In genomic region chr4:94508841-94509240, GRCh38 we compare ENCODE assay signal across 23 cellular contexts. TPM values are rescaled to one million over a fixed set of nuclear protein-coding genes. Genes with fewer than 3 reads are reported as not detected.
A peak's percentile ranks its signal among the peaks of the same experiment; 100 is the strongest.
DNase-seq lines count a peak whose midpoint lies in the region; ATAC-seq, FAIRE-seq and TF ChIP-seq lines count a peak whose summit lies in the region.
"Had no signal": no experiment of that assay in that cellular context is flagged by ENCODE, and none has a peak within 500 bp of the region (broad histone marks: within the 10 kb centered on the region; RNA-seq: fewer than 3 reads in every experiment).

No MANE protein-coding gene starts in this region.

- H4K20me1 ChIP-seq in osteoblast (ENCODE audit: insufficient read depth, low read length) (peaks cover 13% of the 10 kb centered on the region), SK-N-SH (ENCODE audit: insufficient read depth) (no peaks in the 10 kb centered on the region)

- POLR2A ChIA-PET in A549 (lab: Yijun Ruan, JAX) (no interaction called here), SK-N-SH (lab: Yijun Ruan, JAX) (no interaction called here)

- TF ChIP-seq RAD21 in A549 (conservative IDR thresholded peaks at IDR 0.05 in 1 of 2, IDR thresholded peaks at IDR 0.05 in 1 of 2) (no peak), SK-N-SH (IDR thresholded peaks at IDR 0.05; ENCODE audit: low read length) (no peak)

- H3K9me3 ChIP-seq in A549 (no peaks in the 10 kb centered on the region), esophagus muscularis mucosa (no peaks in the 10 kb centered on the region), osteoblast (ENCODE audit: low read depth, low read length) (no peaks in the 10 kb centered on the region), SK-N-SH (no peaks in the 10 kb centered on the region)

- no peaks in the 10 kb centered on the region for H3K27me3 ChIP-seq in esophagus muscularis mucosa
- no peaks in the 10 kb centered on the region for H3K27me3 ChIP-seq in osteoblast (ENCODE audit: insufficient read depth, low read length)
- no peaks in the 10 kb centered on the region for H3K27me3 ChIP-seq in SK-N-SH (ENCODE audit: insufficient read depth)
- H3K27me3 ChIP-seq: neural progenitor cell had no signal

- CTCF ChIA-PET in A549 (lab: Yijun Ruan, JAX), result no interaction called here
- CTCF ChIA-PET in SK-N-SH (lab: Yijun Ruan, JAX), result interaction anchor here (1.2 to 1.3 kb wide), 2 partner anchors 10 to 102 kb away, joined by 4 read pairs; no protein-coding TSS in a partner anchor
- CTCF ChIA-PET in activated naive CD4-positive, alpha-beta T cell treated with anti-CD3 and anti-CD28 coated beads for 36 hours (lab: Charles Lee), result no interaction called here

- no peaks in the 10 kb centered on the region for H3K9me2 ChIP-seq in SK-N-SH

- H3K27ac ChIP-seq in A549 (peak overlapping the region; percentile 75 to 84; a peak in 5 of 6 replicates), esophagus muscularis mucosa (replicated peaks in 1 of 4) (peak overlapping the region; percentile 45 to 56 (median 52)), osteoblast (ENCODE audit: low read depth, low read length) (peak overlapping the region; percentile 83), SK-N-SH (ENCODE audit: low read depth in 2 of 2, low read length in 1 of 2) (no peak overlapping the region)
- H3K27ac ChIP-seq: neural progenitor cell, VCaP had no signal

- H3K36me3 Mint-ChIP-seq in HFFc6 (ENCODE audit: low read depth), result peaks cover 50% of the 10 kb centered on the region
- peaks cover 7% of the 10 kb centered on the region for H3K36me3 Mint-ChIP-seq in activated naive CD4-positive, alpha-beta T cell treated with anti-CD3 and anti-CD28 coated beads for 36 hours (ENCODE audit: low read depth)

- no peak overlapping the region for H3K9ac ChIP-seq in SK-N-SH
- H3K9ac ChIP-seq: neural progenitor cell had no signal

- TF ChIP-seq CTCF in A549 (IDR thresholded peaks at IDR 0.05) (no peak), HFFc6 (IDR thresholded peaks at IDR 0.05) (no peak), esophagus muscularis mucosa (IDR thresholded peaks at IDR 0.05) (no peak), osteoblast (IDR thresholded peaks at IDR 0.05; ENCODE audit: extremely low read depth, low read depth, low read length) (no peak), SK-N-SH (IDR thresholded peaks at IDR 0.05) (no peak)

- ATAC-seq in A549, result no peak
- ATAC-seq in stimulated activated naive CD8-positive, alpha-beta T cell treated with anti-CD3 and anti-CD28 coated beads, Interleukin-15, Interleukin-2, amounts not matched to agents 100 U/mL and 50 U/mL, for 24 hours, result no peak

- peaks cover 55% of the 10 kb centered on the region for H3K4me1 ChIP-seq in A549
- peaks cover 43 to 68% (median 62%) of the 10 kb centered on the region in 4 donors for H3K4me1 ChIP-seq in esophagus muscularis mucosa
- peaks cover 31% of the 10 kb centered on the region for H3K4me1 ChIP-seq in osteoblast (ENCODE audit: insufficient read depth, low read length)
- peaks cover 2 to 7% of the 10 kb centered on the region in 2 experiments; a peak in 2 of 4 replicates for H3K4me1 ChIP-seq in SK-N-SH (ENCODE audit: control insufficient read depth in 1 of 2, insufficient read depth in 2 of 2, low read depth in 1 of 2, low read length in 1 of 2)
- H3K4me1 ChIP-seq: neural progenitor cell had no signal

- intact Hi-C loops in esophagus muscularis mucosa (cut with DNase I), result no loop called here
- intact Hi-C loops in activated naive CD4-positive, alpha-beta T cell treated with anti-CD3 and anti-CD28 coated beads for 36 hours (cut with micrococcal nuclease), result no loop called here

- H3K79me2 ChIP-seq in osteoblast (ENCODE audit: insufficient read depth, low read length), result peaks cover 96% of the 10 kb centered on the region
- peaks cover 93% of the 10 kb centered on the region for H3K79me2 ChIP-seq in SK-N-SH (ENCODE audit: insufficient read depth)

- 17% methylated on average over 1 of the region's 1 CpG for WGBS in A549 (ENCODE audit: missing lambda C conversion rate)
- 33% methylated on average over 1 of the region's 1 CpG for WGBS in esophagus muscularis mucosa
- 97% methylated on average over 1 of the region's 1 CpG for WGBS in SK-N-SH (ENCODE audit: low lambda C conversion rate)

- peak overlapping the region; percentile 91 for H3K27ac Mint-ChIP-seq in HFFc6
- H3K27ac Mint-ChIP-seq in activated naive CD4-positive, alpha-beta T cell treated with anti-CD3 and anti-CD28 coated beads for 36 hours, result no peak overlapping the region
- H3K27ac Mint-ChIP-seq: activated CD4-positive, alpha-beta T cell treated with anti-CD3 and anti-CD28 coated beads, Interleukin-2, amount 10 ng/mL, durations not matched to agents 7 days and 5 days; activated naive CD4-positive, alpha-beta T cell treated with anti-CD3 and anti-CD28 coated beads, Interleukin-2, amount 50 U/mL, for 24 hours; activated T-helper 1 cell treated with anti-CD3 and anti-CD28 coated beads, Interleukin-12 subunit alpha, Interleukin-12 subunit beta, Interleukin-2, Interleukin-4 antibody, amounts not matched to agents 30 ng/mL and 10 ng/mL and 1 ng/mL, durations not matched to agents 14 hours and 24 hours and 36 hours; neural progenitor cell had no signal

- H3K36me3 ChIP-seq in esophagus muscularis mucosa, result peaks cover 0 to 6% (median 0%) of the 10 kb centered on the region in 4 donors
- peaks cover 8% of the 10 kb centered on the region for H3K36me3 ChIP-seq in osteoblast (ENCODE audit: insufficient read depth, low read length)
- peaks cover 0 to 23% of the 10 kb centered on the region in 2 experiments for H3K36me3 ChIP-seq in SK-N-SH (replicated peaks in 1 of 2; ENCODE audit: control insufficient read depth in 1 of 2, insufficient read depth in 2 of 2, low read length in 1 of 2)
- H3K36me3 ChIP-seq: neural progenitor cell had no signal

- no peak for FAIRE-seq in A549 (lab: Jason Lieb, UNC)
- FAIRE-seq: astrocyte, H1, urothelium cell line had no signal

- H2AFZ ChIP-seq in osteoblast (ENCODE audit: low read length) (no peak overlapping the region), SK-N-SH (ENCODE audit: low read depth) (no peak overlapping the region)
- H2AFZ ChIP-seq: neural progenitor cell had no signal

- no peak for DNase-seq in A549 (ENCODE audit: low read depth in 1 of 2, low spot score in 1 of 2)
- DNase-seq in HFFc6, result no peak
- DNase-seq in esophagus muscularis mucosa (ENCODE audit: extremely low spot score), result no peak
- DNase-seq in osteoblast (ENCODE audit: insufficient read length, low spot score, missing footprints), result no peak
- no peak for DNase-seq in SK-N-SH
- no peak for DNase-seq in stimulated activated naive CD8-positive, alpha-beta T cell treated with anti-CD3 and anti-CD28 coated beads, Interleukin-15, Interleukin-2, amounts not matched to agents 100 U/mL and 50 U/mL, for 24 hours
- DNase-seq in activated naive CD4-positive, alpha-beta T cell treated with anti-CD3 and anti-CD28 coated beads for 36 hours, result no peak
- DNase-seq in NAMALWA (ENCODE audit: low spot score), result no peak
- DNase-seq: activated CD4-positive, alpha-beta T cell treated with anti-CD3 and anti-CD28 coated beads, Interleukin-2, amount 10 ng/mL, durations not matched to agents 7 days and 5 days; DMS79; effector CD8-positive, alpha-beta T cell; NCI-H1092; NCI-H1930; NCI-H345; NCI-H748 treated with DMSO at 0.1 percent for 48 hours had no signal

- H3K4me3 Mint-ChIP-seq in HFFc6, result peak overlapping the region; percentile 7
- no peak overlapping the region for H3K4me3 Mint-ChIP-seq in activated naive CD4-positive, alpha-beta T cell treated with anti-CD3 and anti-CD28 coated beads for 36 hours
- H3K4me3 Mint-ChIP-seq: activated CD4-positive, alpha-beta T cell treated with anti-CD3 and anti-CD28 coated beads, Interleukin-2, amount 10 ng/mL, durations not matched to agents 7 days and 5 days; activated naive CD4-positive, alpha-beta T cell treated with anti-CD3 and anti-CD28 coated beads, Interleukin-2, amount 50 U/mL, for 24 hours; activated T-helper 1 cell treated with anti-CD3 and anti-CD28 coated beads, Interleukin-12 subunit alpha, Interleukin-12 subunit beta, Interleukin-2, Interleukin-4 antibody, amounts not matched to agents 30 ng/mL and 10 ng/mL and 1 ng/mL, durations not matched to agents 14 hours and 24 hours and 36 hours; neural progenitor cell had no signal

- H3K4me1 Mint-ChIP-seq in HFFc6 (ENCODE audit: low read depth), result peaks cover 71% of the 10 kb centered on the region
- H3K4me1 Mint-ChIP-seq in activated naive CD4-positive, alpha-beta T cell treated with anti-CD3 and anti-CD28 coated beads for 36 hours (ENCODE audit: low read depth), result peaks cover 13% of the 10 kb centered on the region
- H3K4me1 Mint-ChIP-seq: neural progenitor cell had no signal

- H3K9me3 Mint-ChIP-seq in HFFc6, result peaks cover 10% of the 10 kb centered on the region; the same call in 1 of the 2 replicates
- peaks cover 1% of the 10 kb centered on the region for H3K9me3 Mint-ChIP-seq in activated naive CD4-positive, alpha-beta T cell treated with anti-CD3 and anti-CD28 coated beads for 36 hours
- H3K9me3 Mint-ChIP-seq: activated CD4-positive, alpha-beta T cell treated with anti-CD3 and anti-CD28 coated beads, Interleukin-2, amount 10 ng/mL, durations not matched to agents 7 days and 5 days had no signal

- no peak overlapping the region for H3K4me3 ChIP-seq in A549
- H3K4me3 ChIP-seq in esophagus muscularis mucosa, result no peak overlapping the region
- H3K4me3 ChIP-seq in osteoblast (ENCODE audit: insufficient read depth, low read length), result no peak overlapping the region
- no peak overlapping the region for H3K4me3 ChIP-seq in SK-N-SH (ENCODE audit: low read depth in 2 of 2, low read length in 1 of 2)
- H3K4me3 ChIP-seq: neural progenitor cell had no signal

- TF ChIP-seq EP300 in A549 (IDR thresholded peaks at IDR 0.05) (no peak), esophagus muscularis mucosa (IDR thresholded peaks at IDR 0.05) (no peak), SK-N-SH (IDR thresholded peaks at IDR 0.05; ENCODE audit: borderline replicate concordance in 1 of 2, low read depth in 1 of 2, low read length in 1 of 2) (no peak)

- no peaks in the 10 kb centered on the region for H3K27me3 Mint-ChIP-seq in HFFc6 (ENCODE audit: insufficient read depth)
- H3K27me3 Mint-ChIP-seq in activated naive CD4-positive, alpha-beta T cell treated with anti-CD3 and anti-CD28 coated beads for 36 hours (ENCODE audit: low read depth), result no peaks in the 10 kb centered on the region
- H3K27me3 Mint-ChIP-seq: activated CD4-positive, alpha-beta T cell treated with anti-CD3 and anti-CD28 coated beads, Interleukin-2, amount 10 ng/mL, durations not matched to agents 7 days and 5 days; activated naive CD4-positive, alpha-beta T cell treated with anti-CD3 and anti-CD28 coated beads, Interleukin-2, amount 50 U/mL, for 24 hours; progenitor cell of endocrine pancreas had no signal

- H3K4me2 ChIP-seq in A549 (peak overlapping the region; percentile 74), osteoblast (ENCODE audit: insufficient read depth, low read length) (no peak overlapping the region), SK-N-SH (no peak overlapping the region)
- H3K4me2 ChIP-seq: neural progenitor cell had no signal

- TF ChIP-seq POLR2A in A549 (IDR thresholded peaks at IDR 0.05; ENCODE audit: low read length), result no peak
- TF ChIP-seq POLR2A in esophagus muscularis mucosa (IDR thresholded peaks at IDR 0.05; ENCODE audit: low read depth), result no peak

- peaks cover 5% of the 10 kb centered on the region for H3F3A ChIP-seq in SK-N-SH (replicated peaks; ENCODE audit: insufficient read depth)

RNA-seq across cellular contexts. Expression of gene PDLIM5, which starts 57.1 kb away (rescaled TPM):
- 199 and 242 TPM in 2 replicates for polyA plus RNA-seq in A549 (2011; rRNA removed)
- polyA plus RNA-seq in A549 (2012; cell fraction: cytosol; rRNA removed), result 49.8 and 61.2 TPM in 2 replicates
- 46.5 and 53.3 TPM in 2 replicates for polyA plus RNA-seq in A549 (2012; cell fraction: nucleus; rRNA removed)
- 43.9 to 54.2 TPM (median 48.2 TPM) in 3 replicates for polyA plus RNA-seq in A549 (2017; fragmentation: RNase III; extraction: RNeasy Plus Mini Kit Qiagen cat#74134 plus additional on column Dnase treatment)
- polyA minus RNA-seq in A549 (2011; rRNA and poly(A)+ RNA removed), result 282 and 319 TPM in 2 replicates
- 100 to 1,000 TPM; 152 to 240 (median 171) TPM for total RNA-seq in HFFc6 (2021; fragmentation: NEBNext Ultra II Directional; extraction: Animal tissue kit (Norgen Biotek cat#: 25700))
- 100 to 1,000 TPM; 138 to 160 (median 146) TPM for total RNA-seq in esophagus muscularis mucosa
- 242 and 312 TPM in 2 replicates for total RNA-seq in osteoblast
- polyA plus RNA-seq in SK-N-SH (2012; rRNA removed), result 36.7 and 39.2 TPM in 2 replicates
- 24.7 and 31.6 TPM in 2 replicates for polyA plus RNA-seq in SK-N-SH (2012; cell fraction: cytosol; rRNA removed)
- 31.7 and 51.1 TPM in 2 replicates for polyA plus RNA-seq in SK-N-SH (2012; cell fraction: nucleus; rRNA removed)
- total RNA-seq in activated naive CD4-positive, alpha-beta T cell treated with anti-CD3 and anti-CD28 coated beads for 36 hours, result 10 to 100 TPM; 19.0 to 22.2 TPM

Comparison
In these comparisons a context has a peak if more than half of its experiments do, and no peak if none do; other contexts are left out.
1. H3K27ac ChIP-seq: peak in A549 (2 of 2), esophagus muscularis mucosa (4 of 4) and osteoblast (single experiment); none in SK-N-SH (0 of 2).
2. RNA of gene PDLIM5, which starts 57.1 kb away (total RNA-seq): 242 to 312 TPM in osteoblast, 152 to 240 TPM in HFFc6 and 138 to 160 TPM in esophagus muscularis mucosa; 19.0 to 22.2 TPM in activated naive CD4-positive, alpha-beta T cell treated with anti-CD3 and anti-CD28 coated beads for 36 hours; every median in the first group is over 4 times any median in the second.